Comparison of ENCODE assay signal across 23 cellular contexts in the genomic region with DNA sequence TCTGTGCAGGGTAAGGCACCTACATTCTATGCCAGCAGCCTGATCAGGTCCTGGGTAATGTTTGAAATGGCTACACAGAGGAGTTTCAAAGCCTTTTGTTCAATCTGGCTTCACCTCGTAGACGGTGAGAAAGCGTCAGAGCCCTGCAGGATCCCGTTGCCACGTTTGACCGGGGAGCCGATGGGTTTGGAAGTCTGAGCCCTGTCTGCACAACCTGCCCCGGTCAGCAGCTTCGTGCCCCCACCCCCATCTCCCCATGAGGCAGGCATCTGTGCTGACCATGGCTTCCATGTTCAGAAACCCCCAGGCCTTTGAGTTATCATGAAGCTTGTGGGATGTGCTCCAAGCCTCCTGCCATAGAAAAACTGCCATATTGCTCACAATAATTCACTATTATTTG.
DNase-seq lines count a peak whose midpoint lies in the region; ATAC-seq, FAIRE-seq and TF ChIP-seq lines count a peak whose summit lies in the region.
"Had no signal": no experiment of that assay in that cellular context is flagged by ENCODE, and none has a peak within 500 bp of the region (broad histone marks: within the 10 kb centered on the region; RNA-seq: fewer than 3 reads in every experiment).

No MANE protein-coding gene starts in this region.

- no peak overlapping the region for H3K27ac ChIP-seq in mammary epithelial cell (ENCODE audit: insufficient read depth, low read depth, low read length)
- H3K27ac ChIP-seq in coronary artery = peak overlapping the region in 1 of 2 donors; percentile 79
- H3K27ac ChIP-seq in upper lobe of right lung = no peak overlapping the region
- H3K27ac ChIP-seq: body of pancreas, prostate gland, SJSA1, suprapubic skin had no signal

- no peak for DNase-seq in MCF 10A (ENCODE audit: unreplicated experiment)
- DNase-seq in mammary epithelial cell = no peak
- no peak for DNase-seq in HTR-8/SVneo (ENCODE audit: insufficient read length, low spot score)
- peak; percentile 66 for DNase-seq in coronary artery (ENCODE audit: low spot score)
- DNase-seq in upper lobe of right lung = no peak
- DNase-seq in T-cell = no peak
- DNase-seq in naive thymus-derived CD8-positive, alpha-beta T cell = no peak
- DNase-seq: activated naive CD4-positive, alpha-beta T cell treated with anti-CD3 and anti-CD28 coated beads, Interleukin-2, amount 10 ng/mL, durations not matched to agents 7 days and 5 days; body of pancreas; CD8-positive, alpha-beta memory T cell; MV-4-11; NCI-H187; NCI-H2227 treated with DMSO at 0.1 percent for 48 hours; spleen; stimulated activated CD4-positive, alpha-beta T cell treated with anti-CD3 and anti-CD28 coated beads, Interleukin-4, amount 100 ng/mL, for 4 hours had no signal

- H3K4me2 ChIP-seq in mammary epithelial cell (ENCODE audit: insufficient read depth, low read depth, low read length) = no peak overlapping the region

- H3K4me1 ChIP-seq in mammary epithelial cell (ENCODE audit: insufficient read depth, low read length) = no peaks in the 10 kb centered on the region
- H3K4me1 ChIP-seq in upper lobe of right lung = peaks cover 58% of the 10 kb centered on the region

- 98% methylated on average over 8 of the region's 9 CpGs for WGBS in mammary epithelial cell (ENCODE audit: low coverage, missing lambda C conversion rate)

- H3K4me3 Mint-ChIP-seq in MCF 10A (ENCODE audit: unreplicated experiment) (no peak overlapping the region), T-cell (no peak overlapping the region)
- no peak overlapping the region for H3K4me3 Mint-ChIP-seq in stimulated activated memory B cell treated with anti-CD40 and anti-IgM and Interleukin-4, amounts not matched to agents 10 μg/mL and 1 μg/mL and 100 μg/mL, for 72 hours
- no peak overlapping the region for H3K4me3 Mint-ChIP-seq in naive thymus-derived CD8-positive, alpha-beta T cell
- H3K4me3 Mint-ChIP-seq: activated naive CD4-positive, alpha-beta T cell treated with anti-CD3 and anti-CD28 coated beads, Interleukin-2, amount 10 ng/mL, durations not matched to agents 7 days and 5 days; CD8-positive, alpha-beta memory T cell; T-helper 2 cell treated with Interferon-gamma antibody and Interleukin-4, amounts not matched to agents 5 μg/mL and 100 μg/mL, for 36 hours; WTC11 had no signal

- POLR2A ChIA-PET in MCF 10A (lab: Yijun Ruan, JAX) = interaction anchor here (1.0 to 5.7 kb wide), 6 partner anchors 12 to 387 kb away, joined by 4 to 33 read pairs (median 14); a partner anchor contains a TSS
- POLR2A ChIA-PET in T-cell (lab: Charles Lee) = no interaction called here
- POLR2A ChIA-PET in naive thymus-derived CD8-positive, alpha-beta T cell (lab: Charles Lee) = interaction anchor here (0.5 to 2.2 kb wide), 3 partner anchors 15 to 94 kb away, joined by 3 to 9 read pairs (median 4); a partner anchor contains a TSS

- in situ Hi-C loops in mammary epithelial cell (cut with MboI; ENCODE audit: low sequenced_read_pairs in 2 of 2) = loop anchor here (10.0 kb wide), 3 partner anchors 89 to 389 kb away; no protein-coding TSS in a partner anchor

- no peak overlapping the region for H3K9ac ChIP-seq in mammary epithelial cell (ENCODE audit: insufficient read depth, low read length)

- H3K27me3 Mint-ChIP-seq in MCF 10A (ENCODE audit: insufficient read depth, unreplicated experiment) = no peaks in the 10 kb centered on the region
- no peaks in the 10 kb centered on the region for H3K27me3 Mint-ChIP-seq in stimulated activated memory B cell treated with anti-CD40 and anti-IgM and Interleukin-4, amounts not matched to agents 10 μg/mL and 1 μg/mL and 100 μg/mL, for 72 hours
- H3K27me3 Mint-ChIP-seq in T-cell = no peaks in the 10 kb centered on the region
- H3K27me3 Mint-ChIP-seq in naive thymus-derived CD8-positive, alpha-beta T cell = no peaks in the 10 kb centered on the region
- H3K27me3 Mint-ChIP-seq: activated naive CD4-positive, alpha-beta T cell treated with anti-CD3 and anti-CD28 coated beads, Interleukin-2, amount 10 ng/mL, durations not matched to agents 7 days and 5 days had no signal

- H3K9me3 ChIP-seq in mammary epithelial cell (replicated peaks; ENCODE audit: insufficient read depth, low read length) (no peaks in the 10 kb centered on the region), upper lobe of right lung (no peaks in the 10 kb centered on the region)
- H3K9me3 ChIP-seq: body of pancreas, prostate gland, SJSA1, spleen, suprapubic skin had no signal

- intact Hi-C loops in MCF 10A (cut with micrococcal nuclease) = no loop called here
- intact Hi-C loops in mammary epithelial cell (cut with micrococcal nuclease) = no loop called here
- intact Hi-C loops in upper lobe of right lung (cut with DNase I) = loop anchor here (10.0 kb wide), 2 partner anchors 49 to 99 kb away; no protein-coding TSS in a partner anchor

- peak overlapping the region; percentile 76 for H3K27ac Mint-ChIP-seq in MCF 10A (ENCODE audit: low read depth, unreplicated experiment)
- peak overlapping the region; percentile 74 for H3K27ac Mint-ChIP-seq in stimulated activated memory B cell treated with anti-CD40 and anti-IgM and Interleukin-4, amounts not matched to agents 10 μg/mL and 1 μg/mL and 100 μg/mL, for 72 hours
- H3K27ac Mint-ChIP-seq in T-cell = peak overlapping the region in 1 of 2 donors; percentile 2
- H3K27ac Mint-ChIP-seq in naive thymus-derived CD8-positive, alpha-beta T cell = peak overlapping the region in 5 of 10 donors; percentile 12 to 73 (median 55)
- H3K27ac Mint-ChIP-seq: WTC11 had no signal

- H3K79me2 ChIP-seq in mammary epithelial cell (ENCODE audit: insufficient read depth, low read length) = peaks cover 77% of the 10 kb centered on the region

- no peak for ATAC-seq in stimulated activated memory B cell treated with anti-CD40 and anti-IgM and Interleukin-4, amounts not matched to agents 10 μg/mL and 1 μg/mL and 100 μg/mL, for 72 hours
- ATAC-seq in upper lobe of right lung = no peak
- no peak for ATAC-seq in T-cell (replicated peaks in 1 of 4)
- no peak for ATAC-seq in naive thymus-derived CD8-positive, alpha-beta T cell
- ATAC-seq: K562, WTC11 had no signal

- dilution Hi-C loops in mammary epithelial cell (cut with HindIII; ENCODE audit: low sequenced_read_pairs) = no loop called here

- H2AFZ ChIP-seq in mammary epithelial cell (ENCODE audit: low read depth, low read length) = no peak overlapping the region

- H3K4me1 Mint-ChIP-seq in MCF 10A (ENCODE audit: insufficient read depth, unreplicated experiment) = peaks cover 25% of the 10 kb centered on the region
- peaks cover 60% of the 10 kb centered on the region for H3K4me1 Mint-ChIP-seq in stimulated activated memory B cell treated with anti-CD40 and anti-IgM and Interleukin-4, amounts not matched to agents 10 μg/mL and 1 μg/mL and 100 μg/mL, for 72 hours
- H3K4me1 Mint-ChIP-seq in T-cell = peaks cover 43 to 57% (median 52%) of the 10 kb centered on the region in 3 donors
- peaks cover 21 to 54% (median 47%) of the 10 kb centered on the region in 4 donors for H3K4me1 Mint-ChIP-seq in naive thymus-derived CD8-positive, alpha-beta T cell
- H3K4me1 Mint-ChIP-seq: WTC11 had no signal

- H4K20me1 ChIP-seq in mammary epithelial cell (ENCODE audit: insufficient read depth, low read length) = no peaks in the 10 kb centered on the region

- H3K27me3 ChIP-seq in mammary epithelial cell (ENCODE audit: insufficient read depth, low read length) (no peaks in the 10 kb centered on the region), upper lobe of right lung (no peaks in the 10 kb centered on the region)
- H3K27me3 ChIP-seq: body of pancreas, SJSA1, spleen, suprapubic skin had no signal

- FAIRE-seq in HTR-8/SVneo (lab: Jason Lieb, UNC) = peak; percentile 4
- FAIRE-seq: colon, K562 had no signal

- BruUV-seq in MCF 10A (replicated peaks; lab: Mats Ljungman, UMichigan) = no TSS peak
- BruUV-seq in mammary epithelial cell (replicated peaks; lab: Mats Ljungman, UMichigan) = no TSS peak

- no peaks in the 10 kb centered on the region for H3K9me3 Mint-ChIP-seq in MCF 10A (ENCODE audit: unreplicated experiment)
- H3K9me3 Mint-ChIP-seq in stimulated activated memory B cell treated with anti-CD40 and anti-IgM and Interleukin-4, amounts not matched to agents 10 μg/mL and 1 μg/mL and 100 μg/mL, for 72 hours = no peaks in the 10 kb centered on the region
- H3K9me3 Mint-ChIP-seq in T-cell = no peaks in the 10 kb centered on the region
- H3K9me3 Mint-ChIP-seq in naive thymus-derived CD8-positive, alpha-beta T cell = no peaks in the 10 kb centered on the region
- H3K9me3 Mint-ChIP-seq: activated naive CD4-positive, alpha-beta T cell treated with anti-CD3 and anti-CD28 coated beads, Interleukin-2, amount 10 ng/mL, durations not matched to agents 7 days and 5 days; CD8-positive, alpha-beta memory T cell; T-helper 2 cell treated with Interferon-gamma antibody and Interleukin-4, amounts not matched to agents 5 μg/mL and 100 μg/mL, for 36 hours; WTC11 had no signal

- H3K4me3 ChIP-seq in mammary epithelial cell (replicated peaks in 1 of 3; ENCODE audit: insufficient read depth in 1 of 3, low read depth in 2 of 3, low read length in 3 of 3) = no peak overlapping the region
- H3K4me3 ChIP-seq in coronary artery = no peak overlapping the region
- H3K4me3 ChIP-seq in upper lobe of right lung = no peak overlapping the region
- H3K4me3 ChIP-seq: body of pancreas, K562, prostate gland, SJSA1, spleen, suprapubic skin had no signal

- CTCF ChIA-PET in MCF 10A (lab: Yijun Ruan, JAX) (interaction anchor here (0.6 to 6.0 kb wide), 11 partner anchors 12 to 424 kb away, joined by 3 to 40 read pairs (median 9); no protein-coding TSS in a partner anchor), mammary epithelial cell (lab: Charles Lee; ENCODE audit: low non-redundant PET) (no interaction called here), T-cell (lab: Charles Lee) (interaction anchor here (0.6 to 3.0 kb wide), 7 partner anchors 25 to 366 kb away, joined by 3 to 13 read pairs (median 3); no protein-coding TSS in a partner anchor)

- peaks cover 41% of the 10 kb centered on the region for H3K36me3 ChIP-seq in mammary epithelial cell (ENCODE audit: insufficient read depth, low read length)
- peaks cover 71% of the 10 kb centered on the region for H3K36me3 ChIP-seq in upper lobe of right lung

- no peak for TF ChIP-seq CTCF in MCF 10A (IDR thresholded peaks at IDR 0.05; ENCODE audit: unreplicated experiment)
- no peak for TF ChIP-seq CTCF in mammary epithelial cell (conservative IDR thresholded peaks at IDR 0.05 in 1 of 2, IDR thresholded peaks at IDR 0.05 in 1 of 2; ENCODE audit: extremely low read depth in 1 of 2, insufficient read depth in 1 of 2, low read depth in 1 of 2, low read length in 2 of 2)
- no peak for TF ChIP-seq CTCF in coronary artery (IDR thresholded peaks at IDR 0.05)
- no peak for TF ChIP-seq CTCF in upper lobe of right lung (IDR thresholded peaks at IDR 0.05)

- H3K36me3 Mint-ChIP-seq in MCF 10A (ENCODE audit: insufficient read depth, unreplicated experiment) = peaks cover 78% of the 10 kb centered on the region
- H3K36me3 Mint-ChIP-seq in stimulated activated memory B cell treated with anti-CD40 and anti-IgM and Interleukin-4, amounts not matched to agents 10 μg/mL and 1 μg/mL and 100 μg/mL, for 72 hours = peaks cover 65% of the 10 kb centered on the region
- peaks cover 50% of the 10 kb centered on the region for H3K36me3 Mint-ChIP-seq in T-cell
- H3K36me3 Mint-ChIP-seq in naive thymus-derived CD8-positive, alpha-beta T cell = peaks cover 0 to 67% (median 0%) of the 10 kb centered on the region in 3 donors

Comparison
In these comparisons a context has a peak if more than half of its experiments do, and no peak if none do; other contexts are left out.
1. POLR2A ChIA-PET loops: an anchor here in MCF 10A (1.0 to 5.7 kb wide) and naive thymus-derived CD8-positive, alpha-beta T cell (0.5 to 2.2 kb wide); none called in T-cell.